8 cellular contexts compared by ENCODE assay signal in the genomic region with DNA sequence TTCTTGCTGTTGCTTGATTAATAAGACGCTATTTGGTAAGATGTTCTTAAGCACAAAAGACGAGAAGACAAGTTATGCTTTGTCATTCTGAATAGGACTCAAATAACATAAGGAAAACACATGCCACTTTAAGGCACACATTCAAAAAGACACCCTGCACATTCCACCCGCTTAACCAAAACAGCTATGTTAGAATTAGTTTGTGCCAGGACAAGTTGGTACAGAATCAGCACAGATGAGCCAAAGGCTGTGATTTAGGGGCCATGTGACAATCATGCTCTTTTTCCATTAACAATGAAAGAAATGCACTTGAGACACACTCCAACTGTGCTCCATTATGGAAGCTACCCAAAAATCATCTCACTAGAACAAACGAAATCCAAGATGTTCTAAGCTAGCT. TPM values are rescaled to one million over a fixed set of nuclear protein-coding genes. Genes with fewer than 3 reads are reported as not detected.
DNase-seq lines count a peak whose midpoint lies in the region; ATAC-seq and TF ChIP-seq lines count a peak whose summit lies in the region.

No MANE protein-coding gene starts in this region.

- H4K20me1 ChIP-seq in MM.1S (ENCODE audit: insufficient read depth, low read length) = peaks cover 70% of the 10 kb centered on the region

- no peaks in the 10 kb centered on the region for H3K27me3 ChIP-seq in MM.1S (replicated peaks; ENCODE audit: insufficient read depth, low read length)

- no peak overlapping the region for H3K9ac ChIP-seq in MM.1S (ENCODE audit: low read length)

- H3K79me2 ChIP-seq in MM.1S (ENCODE audit: low read length) = peaks cover 95% of the 10 kb centered on the region

- peaks cover 0 to 1% (median 0%) of the 10 kb centered on the region in 3 donors for H3K27me3 Mint-ChIP-seq in CD14-positive monocyte (ENCODE audit: low read depth in 3 of 3)
- H3K27me3 Mint-ChIP-seq in chondrocyte (ENCODE audit: low read depth) = no peaks in the 10 kb centered on the region
- no peaks in the 10 kb centered on the region for H3K27me3 Mint-ChIP-seq in natural killer cell (ENCODE audit: low read depth in 2 of 2)

- intact Hi-C loops in CD14-positive monocyte (cut with micrococcal nuclease) (loop anchor here in 1 of 2 donors (5.0 kb wide), 1 partner anchor 37 kb away; no protein-coding TSS in a partner anchor), natural killer cell (cut with micrococcal nuclease) (no loop called here)

- no peak overlapping the region for H3K27ac ChIP-seq in MM.1S (ENCODE audit: low read length)

- peaks cover 34% of the 10 kb centered on the region for H3F3A ChIP-seq in MM.1S (ENCODE audit: insufficient read depth, low read length)

- no peak overlapping the region for H2AFZ ChIP-seq in MM.1S (ENCODE audit: low read length)

- DNase-seq in CD14-positive monocyte (ENCODE audit: low spot score) = no peak
- DNase-seq in MM.1S = no peak
- no peak for DNase-seq in chondrocyte (ENCODE audit: low spot score)
- DNase-seq in natural killer cell = no peak
- no peak for DNase-seq in activated gamma-delta T cell treated with Interleukin-2 at 50 U/mL for 16 hours
- no peak for DNase-seq in effector CD8-positive, alpha-beta T cell (lab: John Stamatoyannopoulos, UW)
- no peak for DNase-seq in NCI-H82 treated with DMSO at 0.1 percent for 48 hours (lab: John Stamatoyannopoulos, UW; ENCODE audit: unreplicated experiment)

- no peaks in the 10 kb centered on the region for H3K9me3 Mint-ChIP-seq in CD14-positive monocyte
- H3K9me3 Mint-ChIP-seq in chondrocyte (ENCODE audit: low read depth) = no peaks in the 10 kb centered on the region
- H3K9me3 Mint-ChIP-seq in natural killer cell = no peaks in the 10 kb centered on the region

- no peaks in the 10 kb centered on the region; the same call in 1 of the 2 replicates for H3K36me3 ChIP-seq in MM.1S (replicated peaks; ENCODE audit: insufficient read depth, low read length)

- no peaks in the 10 kb centered on the region for H3K9me2 ChIP-seq in MM.1S (replicated peaks; ENCODE audit: insufficient read depth, low read length)

- no peaks in the 10 kb centered on the region for H3K9me3 ChIP-seq in MM.1S (replicated peaks; ENCODE audit: insufficient read depth, low read length)

- peak overlapping the region; percentile 48 to 90 (median 82) for H3K27ac Mint-ChIP-seq in CD14-positive monocyte
- H3K27ac Mint-ChIP-seq in chondrocyte (ENCODE audit: unreplicated experiment) = peak overlapping the region; percentile 91
- peak overlapping the region; percentile 88 to 93 for H3K27ac Mint-ChIP-seq in natural killer cell

- peaks cover 9 to 25% of the 10 kb centered on the region in 2 donors for H3K36me3 Mint-ChIP-seq in CD14-positive monocyte
- H3K36me3 Mint-ChIP-seq in chondrocyte (ENCODE audit: low read depth) = no peaks in the 10 kb centered on the region
- H3K36me3 Mint-ChIP-seq in natural killer cell = no peaks in the 10 kb centered on the region

- H3K4me1 Mint-ChIP-seq in CD14-positive monocyte (peaks cover 75% of the 10 kb centered on the region), chondrocyte (ENCODE audit: low read depth) (peaks cover 73% of the 10 kb centered on the region), natural killer cell (peaks cover 58 to 68% of the 10 kb centered on the region in 2 donors)

- no peak for TF ChIP-seq CTCF in CD14-positive monocyte (IDR thresholded peaks at IDR 0.05)
- no peak for TF ChIP-seq CTCF in MM.1S (IDR thresholded peaks at IDR 0.05; ENCODE audit: low read length)
- no peak for TF ChIP-seq CTCF in chondrocyte (IDR thresholded peaks at IDR 0.05)
- TF ChIP-seq CTCF in natural killer cell (IDR thresholded peaks at IDR 0.05) = no peak

- ATAC-seq in natural killer cell = no peak
- no peak for ATAC-seq in HG02759 (IDR thresholded peaks at IDR 0.05; ENCODE audit: unreplicated experiment)

- H3K4me1 ChIP-seq in MM.1S (ENCODE audit: low read length) = peaks cover 38% of the 10 kb centered on the region

- peak overlapping the region; percentile 21 to 71 for H3K4me3 Mint-ChIP-seq in CD14-positive monocyte
- peak overlapping the region; percentile 86 for H3K4me3 Mint-ChIP-seq in chondrocyte (ENCODE audit: unreplicated experiment)
- H3K4me3 Mint-ChIP-seq in natural killer cell = peak overlapping the region; percentile 64

- H3K4me3 ChIP-seq in MM.1S (ENCODE audit: low read length) = no peak overlapping the region

- H3K4me2 ChIP-seq in MM.1S (ENCODE audit: low read depth, low read length) = peak overlapping the region; percentile 68

RNA-seq across cellular contexts. Expression of a gene that starts 3.4 kb away (rescaled TPM):
- polyA plus RNA-seq in CD14-positive monocyte = 100 to 1,000 TPM; 172 to 179 TPM
- 61.0 to 81.8 TPM (median 66.1 TPM) in 3 replicates for total RNA-seq in chondrocyte
- 100 to 1,000 TPM in 1 of 3 donors, 10 to 100 TPM in 2; 62.6 to 106 (median 86.1) TPM for total RNA-seq in natural killer cell

RNA-seq across cellular contexts. Expression of a gene that starts 60.0 kb away (rescaled TPM):
- polyA plus RNA-seq in CD14-positive monocyte = 10 to 100 TPM; 48.4 to 66.1 TPM
- total RNA-seq in chondrocyte (0.31 to 1.3 TPM (median 1.1 TPM) in 3 replicates), natural killer cell (100 to 1,000 TPM; 300 to 564 (median 432) TPM)

Comparison
In these comparisons a context has a peak if more than half of its experiments do, and no peak if none do; other contexts are left out.
1. RNA of a gene that starts 60.0 kb away (total RNA-seq): 300 to 564 TPM in natural killer cell; 0.31 to 1.3 TPM in chondrocyte; every median in the first group is over 100 times any median in the second.
2. Peak in every context shown above with its lines, with median percentiles within 50 percentile points of each other: H3K27ac Mint-ChIP-seq and H3K4me3 Mint-ChIP-seq.